ENCODE assay signal across 11 cellular contexts in genomic region chr2:144509548-144510205, GRCh38. TPM values are rescaled to one million over a fixed set of nuclear protein-coding genes. Genes with fewer than 3 reads are reported as not detected.
DNase-seq lines count a peak whose midpoint lies in the region; ATAC-seq and TF ChIP-seq lines count a peak whose summit lies in the region.
"Had no signal": no experiment of that assay in that cellular context is flagged by ENCODE, and none has a peak within 500 bp of the region (broad histone marks: within the 10 kb centered on the region; RNA-seq: fewer than 3 reads in every experiment).

No MANE protein-coding gene starts in this region.

- peaks cover 79% of the 10 kb centered on the region for H3K4me1 ChIP-seq in testis

- H3K27me3 Mint-ChIP-seq in brain (peaks cover 25% of the 10 kb centered on the region), memory B cell (no peaks in the 10 kb centered on the region)
- H3K27me3 Mint-ChIP-seq: stimulated activated memory B cell treated with anti-CD40 and anti-IgM and Interleukin-4, amounts not matched to agents 10 μg/mL and 1 μg/mL and 100 μg/mL, for 72 hours had no signal

- H3K9me3 ChIP-seq in MG63, result no peaks in the 10 kb centered on the region
- H3K9me3 ChIP-seq in testis, result no peaks in the 10 kb centered on the region

- peaks cover 19% of the 10 kb centered on the region for H3K36me3 Mint-ChIP-seq in brain
- peaks cover 7% of the 10 kb centered on the region for H3K36me3 Mint-ChIP-seq in memory B cell

- intact Hi-C loops in testis (cut with DNase I; ENCODE audit: low total_unique reads), result loop anchor here (10.0 kb wide), 1 partner anchor 75 kb away; no protein-coding TSS in a partner anchor

- WGBS in testis, 2 donors, result 50 to 59% methylated on average over 6 of the region's 6 CpGs

- peak overlapping the region; percentile 99 to 100 for H3K27ac ChIP-seq in testis

- TF ChIP-seq POLR2A in testis (IDR thresholded peaks at IDR 0.05), result no peak

- TF ChIP-seq CTCF in brain (conservative IDR thresholded peaks at IDR 0.05) (no peak), testis (IDR thresholded peaks at IDR 0.05) (no peak)

- H3K27ac Mint-ChIP-seq in brain, result peak overlapping the region; percentile 85 to 99 (median 99)
- peak overlapping the region; percentile 97 for H3K27ac Mint-ChIP-seq in memory B cell
- H3K27ac Mint-ChIP-seq: stimulated activated memory B cell treated with anti-CD40 and anti-IgM and Interleukin-4, amounts not matched to agents 10 μg/mL and 1 μg/mL and 100 μg/mL, for 72 hours had no signal

- ATAC-seq in memory B cell (ENCODE audit: low read depth) (no peak), HG03460 (IDR thresholded peaks at IDR 0.05; ENCODE audit: unreplicated experiment) (no peak), GM19395 (IDR thresholded peaks at IDR 0.05; ENCODE audit: unreplicated experiment) (no peak)
- ATAC-seq: PC-3 had no signal

- H3K27me3 ChIP-seq in MG63, result no peaks in the 10 kb centered on the region
- H3K27me3 ChIP-seq in testis, result no peaks in the 10 kb centered on the region

- no peaks in the 10 kb centered on the region for H3K9me3 Mint-ChIP-seq in brain
- no peaks in the 10 kb centered on the region for H3K9me3 Mint-ChIP-seq in memory B cell
- H3K9me3 Mint-ChIP-seq: stimulated activated memory B cell treated with anti-CD40 and anti-IgM and Interleukin-4, amounts not matched to agents 10 μg/mL and 1 μg/mL and 100 μg/mL, for 72 hours had no signal

- DNase-seq in MG63 (no peak), memory B cell (ENCODE audit: low spot score in 2 of 2) (no peak), testis (no peak)
- DNase-seq in central memory CD4-positive, alpha-beta T cell, result no peak
- DNase-seq in activated CD4-positive, alpha-beta T cell treated with anti-CD3 and anti-CD28 coated beads for 1 hour, result no peak
- DNase-seq: activated CD8-positive, alpha-beta memory T cell treated with anti-CD3 and anti-CD28 coated beads for 24 hours; PC-3 had no signal

- H3K36me3 ChIP-seq in MG63 (peaks cover 20% of the 10 kb centered on the region), testis (ENCODE audit: low read depth, missing control alignments) (no peaks in the 10 kb centered on the region)

- H3K4me3 Mint-ChIP-seq in brain, result peak overlapping the region; percentile 74 to 92 (median 89)
- no peak overlapping the region for H3K4me3 Mint-ChIP-seq in memory B cell

- peak overlapping the region; percentile 10 for H3K4me3 ChIP-seq in MG63
- no peak overlapping the region for H3K4me3 ChIP-seq in testis

- peaks cover 100% of the 10 kb centered on the region for H3K4me1 Mint-ChIP-seq in brain
- peaks cover 74% of the 10 kb centered on the region for H3K4me1 Mint-ChIP-seq in memory B cell

RNA-seq across cellular contexts. Expression of gene ZEB2, which starts 10.2 kb away (rescaled TPM):
- total RNA-seq in MG63 (2014; rRNA removed; shearing (Covaris generic); ENCODE audit: low replicate concordance), result 13.3 and 35.1 TPM in 2 replicates
- 28.2 TPM for polyA plus RNA-seq in brain (ENCODE audit: insufficient read depth, low read depth, low replicate concordance)
- 10 to 100 TPM; 87.8 to 96.4 TPM for total RNA-seq in testis
- polyA plus RNA-seq in testis (ENCODE audit: insufficient read depth, low read depth, low replicate concordance), result 38.7 TPM
